In genomic region chr20:45912344-45912682, GRCh38 we compare ENCODE assay signal across 7 cellular contexts. TPM values are rescaled to one million over a fixed set of nuclear protein-coding genes. Genes with fewer than 3 reads are reported as not detected.
A peak's percentile ranks its signal among the peaks of the same experiment; 100 is the strongest.
DNase-seq lines count a peak whose midpoint lies in the region; ATAC-seq and TF ChIP-seq lines count a peak whose summit lies in the region.
"Had no signal": no experiment of that assay in that cellular context is flagged by ENCODE, and none has a peak within 500 bp of the region (broad histone marks: within the 10 kb centered on the region; RNA-seq: fewer than 3 reads in every experiment).

No MANE protein-coding gene starts in this region.

- TF ChIP-seq CTCF in choroid plexus epithelial cell (conservative IDR thresholded peaks at IDR 0.05; ENCODE audit: low read depth, low read length) (no peak), ovary (IDR thresholded peaks at IDR 0.05) (no peak)

- no peak overlapping the region for H3K9ac ChIP-seq in HUES48 (ENCODE audit: low read depth, low read length)

- DNase-seq in choroid plexus epithelial cell (ENCODE audit: low read depth) (no peak), ovary (no peak), superior temporal gyrus (ENCODE audit: extremely low spot score) (no peak), NCI-H128 (lab: John Stamatoyannopoulos, UW; ENCODE audit: unreplicated experiment) (no peak)
- DNase-seq: MM.1S had no signal

- ATAC-seq in HG03432 (IDR thresholded peaks at IDR 0.05; ENCODE audit: unreplicated experiment): no peak

- H3K9me3 ChIP-seq in HUES48 (ENCODE audit: control insufficient read depth, insufficient read depth, low read length) (no peaks in the 10 kb centered on the region), ovary (no peaks in the 10 kb centered on the region)

- intact Hi-C loops in ovary (cut with DNase I): no loop called here

- H3K4me1 ChIP-seq in HUES48 (ENCODE audit: control insufficient read depth, insufficient read depth, low read length) (peaks cover 4% of the 10 kb centered on the region; the same call in 1 of the 2 replicates), ovary (ENCODE audit: insufficient read depth) (peaks cover 8% of the 10 kb centered on the region)

- H3K36me3 ChIP-seq in HUES48 (ENCODE audit: control insufficient read depth, insufficient read depth, low read length): peaks cover 26% of the 10 kb centered on the region
- no peaks in the 10 kb centered on the region for H3K36me3 ChIP-seq in ovary

- TF ChIP-seq POLR2A in ovary (IDR thresholded peaks at IDR 0.05): no peak

- TF ChIP-seq EP300 in ovary (IDR thresholded peaks at IDR 0.05): no peak

- H3K27me3 ChIP-seq in HUES48 (ENCODE audit: control insufficient read depth, insufficient read depth, low read length) (no peaks in the 10 kb centered on the region), ovary (no peaks in the 10 kb centered on the region)

- H3K4me3 ChIP-seq in HUES48 (ENCODE audit: low read depth, low read length): peak overlapping the region; percentile 83
- peak overlapping the region; percentile 80 for H3K4me3 ChIP-seq in choroid plexus epithelial cell (ENCODE audit: low read depth, low read length)
- H3K4me3 ChIP-seq in ovary: peak overlapping the region; percentile 62

- no peak overlapping the region for H3K27ac ChIP-seq in HUES48 (ENCODE audit: low read depth, low read length)
- peak overlapping the region; percentile 72 to 87 for H3K27ac ChIP-seq in ovary

- WGBS in ovary, 3 donors: 12 to 17% (median 14%) methylated on average over 4 of the region's 4 CpGs

RNA-seq across cellular contexts. Expression of gene PLTP, which starts 0.4 kb away (rescaled TPM):
- total RNA-seq in ovary: 100 to 1,000 TPM in 4 of 7 donors, 10 to 100 TPM in 3; 83.5 to 266 (median 138) TPM
- 100 to 1,000 TPM in 1 of 2 donors, 10 to 100 TPM in 1; 85.7 to 188 TPM for polyA plus RNA-seq in ovary

RNA-seq across cellular contexts. Expression of gene CTSA, which starts 21.2 kb away (rescaled TPM):
- total RNA-seq in ovary: 100 to 1,000 TPM in 4 of 7 donors, 10 to 100 TPM in 3; 45.0 to 156 (median 110) TPM
- 100 to 1,000 TPM in 1 of 2 donors, 10 to 100 TPM in 1; 81.6 to 210 TPM for polyA plus RNA-seq in ovary

RNA-seq across cellular contexts. Expression of gene NEURL2, which starts 21.3 kb away (rescaled TPM):
- total RNA-seq in ovary: 10 to 100 TPM; 10.1 to 28.7 (median 12.5) TPM
- polyA plus RNA-seq in ovary: 10 to 100 TPM in 1 of 2 donors, 1 to 10 TPM in 1; 1.5 to 11.8 TPM

RNA-seq across cellular contexts. Expression of gene PCIF1, which starts 22.2 kb away (rescaled TPM):
- 10 to 100 TPM; 34.5 to 73.7 (median 59.8) TPM for total RNA-seq in ovary
- 10 to 100 TPM; 14.6 to 48.2 TPM for polyA plus RNA-seq in ovary

RNA-seq across cellular contexts. Expression of gene SPATA25, which starts 24.9 kb away (rescaled TPM):
- 1 to 10 TPM; 4.2 to 7.5 (median 5.6) TPM for total RNA-seq in ovary
- polyA plus RNA-seq in ovary: 1 to 10 TPM in 1 of 2 donors, not detected in 1; 7.1 TPM
